1 cellular context compared by ENCODE assay signal in genomic region chr1:23099171-23099536, GRCh38.
TF ChIP-seq lines count a peak whose summit lies in the region.

No MANE protein-coding gene starts in this region.

TF ChIP-seq in IMR-90, 13 proteins besides CTCF, POLR2A, EP300 and RAD21:
- TF ChIP-seq MXI1 (IDR thresholded peaks at IDR 0.05; ENCODE audit: borderline replicate concordance, low read depth, low read length), result no peak
- no peak for TF ChIP-seq CEBPB (IDR thresholded peaks at IDR 0.05; ENCODE audit: low read depth, low read length)
- TF ChIP-seq RCOR1 (IDR thresholded peaks at IDR 0.05; ENCODE audit: insufficient replicate concordance, low read length), result no peak
- no peak for TF ChIP-seq SMC3 (IDR thresholded peaks at IDR 0.05; ENCODE audit: low read depth, low read length)
- no peak for TF ChIP-seq MAFK (IDR thresholded peaks at IDR 0.05; ENCODE audit: low read depth, low read length)
